Comparison of ENCODE assay signal across 8 cellular contexts in the genomic region with DNA sequence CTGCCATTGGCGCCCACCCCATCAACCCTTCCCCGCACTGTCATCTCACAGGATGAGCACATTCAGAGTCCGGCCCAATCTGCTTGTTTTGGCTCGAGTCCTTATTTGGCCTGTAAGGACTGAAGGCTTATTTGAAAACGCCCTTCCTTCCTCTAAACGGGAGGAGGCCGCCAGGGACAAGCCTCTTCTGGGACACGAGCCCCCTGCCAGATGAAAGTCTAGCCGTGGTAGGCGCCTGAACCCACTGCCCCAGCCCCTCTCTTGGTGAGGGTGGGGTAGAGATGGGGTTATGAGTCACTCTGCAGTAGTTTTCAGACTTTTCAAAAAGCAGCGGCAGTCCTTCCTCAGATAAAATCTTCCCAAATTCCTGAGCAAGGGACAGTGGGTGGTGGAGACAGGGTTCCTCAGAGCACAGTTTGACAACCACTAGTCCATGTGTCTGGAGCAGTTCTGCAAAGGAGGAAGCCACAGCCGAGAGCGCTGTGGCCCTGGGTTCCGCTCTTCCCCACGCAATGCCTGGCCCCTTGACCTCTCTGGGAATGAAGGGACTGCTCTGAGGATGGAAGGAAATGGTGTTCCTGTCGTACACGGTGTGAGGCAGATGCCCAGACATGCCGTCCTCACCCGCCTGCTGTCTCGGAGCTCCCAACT. TPM values are rescaled to one million over a fixed set of nuclear protein-coding genes. Genes with fewer than 3 reads are reported as not detected.
DNase-seq lines count a peak whose midpoint lies in the region; ATAC-seq and TF ChIP-seq lines count a peak whose summit lies in the region.

No MANE protein-coding gene starts in this region.

- H3K4me3 ChIP-seq in OCI-LY1 (ENCODE audit: low read depth, low read length, poor library complexity, severe bottlenecking) (peak overlapping the region; percentile 59), mucosa of descending colon (no peak overlapping the region)

- H2AFZ ChIP-seq in OCI-LY1 (ENCODE audit: low read length) = no peak overlapping the region

- H3K4me1 ChIP-seq in OCI-LY1 (ENCODE audit: insufficient read depth, low read length, severe bottlenecking) = peaks cover 80% of the 10 kb centered on the region
- H3K4me1 ChIP-seq in mucosa of descending colon (ENCODE audit: low read depth) = peaks cover 91% of the 10 kb centered on the region

- peak overlapping the region; percentile 75 for H3K4me2 ChIP-seq in OCI-LY1 (ENCODE audit: low read length)

- no peaks in the 10 kb centered on the region for H3K9me2 ChIP-seq in OCI-LY1 (ENCODE audit: low read depth, low read length)

- peak; percentile 0 for ATAC-seq in mucosa of descending colon
- ATAC-seq in GM18868 (IDR thresholded peaks at IDR 0.05; ENCODE audit: unreplicated experiment) = no peak
- no peak for ATAC-seq in GM21786 (IDR thresholded peaks at IDR 0.05; ENCODE audit: unreplicated experiment)
- ATAC-seq in GM18498 (IDR thresholded peaks at IDR 0.05; ENCODE audit: unreplicated experiment) = no peak

- DNase-seq in CMK (ENCODE audit: low read depth) = peak; percentile 49
- no peak for DNase-seq in mucosa of descending colon
- no peak for DNase-seq in GM19238 (ENCODE audit: insufficient read length, low spot score)

- H3K9me3 ChIP-seq in OCI-LY1 (ENCODE audit: low read length) (no peaks in the 10 kb centered on the region), mucosa of descending colon (no peaks in the 10 kb centered on the region)

- no peaks in the 10 kb centered on the region for H4K20me1 ChIP-seq in OCI-LY1 (ENCODE audit: insufficient read depth, low read length)

- no peak for TF ChIP-seq CTCF in OCI-LY1 (IDR thresholded peaks at IDR 0.05; ENCODE audit: low read length)
- no peak for TF ChIP-seq CTCF in mucosa of descending colon (IDR thresholded peaks at IDR 0.05)

- H3K79me2 ChIP-seq in OCI-LY1 (ENCODE audit: insufficient read depth, low read length) = 0 out of 2 replicates have a peak, but pooled peaks cover 6% of the 10 kb centered on the region

- H3K9ac ChIP-seq in OCI-LY1 (ENCODE audit: low read length) = peak overlapping the region; percentile 93

- H3K27me3 ChIP-seq in OCI-LY1 (ENCODE audit: insufficient read depth, low read length) = no peaks in the 10 kb centered on the region

- peaks cover 80% of the 10 kb centered on the region for H3K36me3 ChIP-seq in OCI-LY1 (ENCODE audit: insufficient read depth, low read length)
- H3K36me3 ChIP-seq in mucosa of descending colon (ENCODE audit: low read depth) = peaks cover 7% of the 10 kb centered on the region

- H3K27ac ChIP-seq in OCI-LY1 (ENCODE audit: low read depth, low read length, poor library complexity, severe bottlenecking) (peak overlapping the region; percentile 99), cingulate gyrus (ENCODE audit: low read depth, low read length) (peak overlapping the region; percentile 98)

- H3F3A ChIP-seq in OCI-LY1 (ENCODE audit: insufficient read depth, low read length) = peaks cover 7% of the 10 kb centered on the region; the same call in 1 of the 2 replicates

- intact Hi-C loops in mucosa of descending colon (cut with DNase I, micrococcal nuclease) = no loop called here

RNA-seq across cellular contexts. Expression of a gene that starts 57.0 kb away (rescaled TPM):
- total RNA-seq in mucosa of descending colon = 100 to 1,000 TPM; 501 to 831 (median 599) TPM
